ENCODE assay signal across 14 cellular contexts in the genomic region with DNA sequence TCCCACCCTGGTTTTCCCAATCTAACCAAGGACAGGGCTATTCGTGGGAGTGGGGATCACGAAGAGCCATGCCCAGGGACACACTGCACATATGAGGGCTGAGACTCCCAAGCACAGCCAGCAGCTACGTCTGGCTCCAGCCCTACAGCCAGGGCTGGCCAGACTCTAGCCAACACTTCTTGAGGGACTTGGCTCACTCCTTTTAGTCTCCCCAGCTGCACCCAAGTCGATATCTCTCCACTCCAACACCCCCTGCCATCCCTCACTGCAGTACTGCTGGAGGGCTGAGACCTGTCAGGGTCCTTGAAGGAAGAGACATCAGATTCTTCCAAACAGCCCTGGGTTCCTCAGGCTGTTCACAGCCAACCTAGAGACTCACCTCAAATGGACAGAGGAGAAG.
DNase-seq lines count a peak whose midpoint lies in the region; ATAC-seq and TF ChIP-seq lines count a peak whose summit lies in the region.
"Had no signal": no experiment of that assay in that cellular context is flagged by ENCODE, and none has a peak within 500 bp of the region (broad histone marks: within the 10 kb centered on the region; RNA-seq: fewer than 3 reads in every experiment).

No MANE protein-coding gene starts in this region.

- peaks cover 25% of the 10 kb centered on the region for H3K4me1 ChIP-seq in CD8-positive, alpha-beta T cell (ENCODE audit: insufficient read depth, low read length)
- H3K4me1 ChIP-seq in left ventricle myocardium inferior, result peaks cover 97% of the 10 kb centered on the region

- H3K4me3 ChIP-seq in CD8-positive, alpha-beta T cell (ENCODE audit: low read depth, low read length), result no peak overlapping the region
- peak overlapping the region; percentile 54 for H3K4me3 ChIP-seq in left ventricle myocardium inferior

- H3K4me3 Mint-ChIP-seq in CD8-positive, alpha-beta T cell, result no peak overlapping the region
- peak overlapping the region; percentile 69 for H3K4me3 Mint-ChIP-seq in activated T-helper 17 cell treated with anti-CD3 and anti-CD28 coated beads, Interleukin-2, amount 50 U/mL, for 72 hours

- H3K36me3 ChIP-seq in CD8-positive, alpha-beta T cell (ENCODE audit: insufficient read depth, low read length), result peaks cover 82% of the 10 kb centered on the region
- H3K36me3 ChIP-seq in left ventricle myocardium inferior, result peaks cover 93% of the 10 kb centered on the region

- H3K36me3 Mint-ChIP-seq in CD8-positive, alpha-beta T cell, result peaks cover 87% of the 10 kb centered on the region
- H3K36me3 Mint-ChIP-seq in activated T-helper 17 cell treated with anti-CD3 and anti-CD28 coated beads, Interleukin-2, amount 50 U/mL, for 72 hours (ENCODE audit: low read depth), result peaks cover 98% of the 10 kb centered on the region

- no peak for ATAC-seq in CD8-positive, alpha-beta T cell
- ATAC-seq in activated T-helper 17 cell treated with anti-CD3 and anti-CD28 coated beads, Interleukin-2, amount 50 U/mL, for 72 hours (replicated peaks), result no peak
- no peak for ATAC-seq in HG03571 (IDR thresholded peaks at IDR 0.05; ENCODE audit: unreplicated experiment)
- ATAC-seq: Panc1 had no signal

- no peak overlapping the region for H3K27ac ChIP-seq in CD8-positive, alpha-beta T cell (ENCODE audit: low read depth, low read length)
- peak overlapping the region; percentile 97 for H3K27ac ChIP-seq in left ventricle myocardium inferior (replicated peaks)

- CTCF ChIA-PET in CD8-positive, alpha-beta T cell (lab: Charles Lee), result interaction anchor here (0.9 kb wide), 1 partner anchor 111 kb away, joined by 3 read pairs; no protein-coding TSS in a partner anchor

- peaks cover 67% of the 10 kb centered on the region for H3K4me1 Mint-ChIP-seq in CD8-positive, alpha-beta T cell (ENCODE audit: low read depth)
- H3K4me1 Mint-ChIP-seq in activated T-helper 17 cell treated with anti-CD3 and anti-CD28 coated beads, Interleukin-2, amount 50 U/mL, for 72 hours, result peaks cover 60% of the 10 kb centered on the region

- no peaks in the 10 kb centered on the region for H3K27me3 ChIP-seq in CD8-positive, alpha-beta T cell (ENCODE audit: insufficient read depth, low read length)
- H3K27me3 ChIP-seq in left ventricle myocardium inferior (ENCODE audit: low read depth), result no peaks in the 10 kb centered on the region

- H3K9me3 ChIP-seq in CD8-positive, alpha-beta T cell (ENCODE audit: low read length), result no peaks in the 10 kb centered on the region
- H3K9me3 ChIP-seq in left ventricle myocardium inferior (replicated peaks), result no peaks in the 10 kb centered on the region

- intact Hi-C loops in CD8-positive, alpha-beta T cell (cut with DNase I, micrococcal nuclease), result no loop called here
- intact Hi-C loops in left ventricle myocardium inferior (cut with micrococcal nuclease) (no loop called here), posterior cingulate gyrus (cut with DNase I) (loop anchor here (10.0 kb wide), 1 partner anchor 50 kb away; no protein-coding TSS in a partner anchor)

- TF ChIP-seq CTCF in CD8-positive, alpha-beta T cell (IDR thresholded peaks at IDR 0.05), result no peak
- TF ChIP-seq CTCF in left ventricle myocardium inferior (IDR thresholded peaks at IDR 0.05; ENCODE audit: borderline replicate concordance), result no peak

- no peaks in the 10 kb centered on the region for H3K27me3 Mint-ChIP-seq in CD8-positive, alpha-beta T cell (ENCODE audit: low read depth)
- no peaks in the 10 kb centered on the region for H3K27me3 Mint-ChIP-seq in activated T-helper 17 cell treated with anti-CD3 and anti-CD28 coated beads, Interleukin-2, amount 50 U/mL, for 72 hours

- no peaks in the 10 kb centered on the region for H3K9me3 Mint-ChIP-seq in CD8-positive, alpha-beta T cell
- H3K9me3 Mint-ChIP-seq in activated T-helper 17 cell treated with anti-CD3 and anti-CD28 coated beads, Interleukin-2, amount 50 U/mL, for 72 hours, result no peaks in the 10 kb centered on the region

- no peak for DNase-seq in CD8-positive, alpha-beta T cell
- DNase-seq in left ventricle myocardium inferior, result no peak
- DNase-seq in stimulated activated CD8-positive, alpha-beta memory T cell treated with anti-CD3 and anti-CD28 coated beads, Interleukin-4, amount 100 ng/mL, for 48 hours, result peak; percentile 13
- no peak for DNase-seq in mucosa of gallbladder (ENCODE audit: low spot score)
- no peak for DNase-seq in NCI-H146 treated with DMSO at 0.1 percent for 48 hours (lab: John Stamatoyannopoulos, UW; ENCODE audit: unreplicated experiment)
- DNase-seq in posterior cingulate gyrus, result no peak
- DNase-seq: activated CD4-positive, alpha-beta T cell treated with anti-CD3 and anti-CD28 coated beads, Interleukin-2, amount 50 U/mL, for 4 hours; C1 segment of cervical spinal cord; cerebellar nuclear complex; NCI-H1417 treated with DMSO at 0.1 percent for 48 hours; NCI-H510A had no signal

- H3K27ac Mint-ChIP-seq in CD8-positive, alpha-beta T cell, result peak overlapping the region; percentile 57
- peak overlapping the region; percentile 92 for H3K27ac Mint-ChIP-seq in activated T-helper 17 cell treated with anti-CD3 and anti-CD28 coated beads, Interleukin-2, amount 50 U/mL, for 72 hours

- POLR2A ChIA-PET in CD8-positive, alpha-beta T cell (lab: Charles Lee), result interaction anchor here (1.4 kb wide), 1 partner anchor 8 kb away, joined by 4 read pairs; no protein-coding TSS in a partner anchor
